ENCODE assay signal across 10 cellular contexts in the genomic region with DNA sequence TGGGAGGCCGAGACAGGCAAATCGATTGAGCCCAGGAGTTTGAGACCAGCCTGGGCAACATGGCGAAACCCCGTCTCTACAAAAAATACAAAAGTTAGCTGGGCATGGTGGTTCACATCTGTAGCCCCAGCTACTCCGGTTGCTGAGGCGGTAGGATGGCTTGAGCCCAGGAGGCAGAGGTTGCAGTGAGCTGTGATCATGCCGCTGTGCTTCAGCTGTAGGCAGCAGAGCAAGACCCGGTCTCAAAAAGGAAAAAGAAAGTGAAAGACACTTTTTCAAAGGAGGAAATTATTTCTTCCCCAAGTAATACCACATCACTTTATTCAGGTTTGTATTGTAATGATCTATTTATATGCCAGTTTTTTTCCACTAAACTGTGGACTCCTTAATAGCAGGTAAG. TPM values are rescaled to one million over a fixed set of nuclear protein-coding genes. Genes with fewer than 3 reads are reported as not detected.
DNase-seq lines count a peak whose midpoint lies in the region; ATAC-seq and TF ChIP-seq lines count a peak whose summit lies in the region.
"Had no signal": no experiment of that assay in that cellular context is flagged by ENCODE, and none has a peak within 500 bp of the region (broad histone marks: within the 10 kb centered on the region; RNA-seq: fewer than 3 reads in every experiment).

No MANE protein-coding gene starts in this region.

- no peaks in the 10 kb centered on the region for H3K36me3 Mint-ChIP-seq in activated naive CD8-positive, alpha-beta T cell
- H3K36me3 Mint-ChIP-seq in type B pancreatic cell = no peaks in the 10 kb centered on the region

- peak overlapping the region; percentile 35 for H3K4me3 ChIP-seq in GM06990 (replicated peaks; ENCODE audit: low read depth, low read length)

- peak; percentile 66 for DNase-seq in GM06990 (ENCODE audit: extremely low read depth, insufficient read length)
- DNase-seq in NAMALWA (ENCODE audit: low spot score) = peak; percentile 93
- no peak for DNase-seq in type B pancreatic cell (ENCODE audit: extremely low spot score, unreplicated experiment)
- no peak for DNase-seq in HK-2 (ENCODE audit: unreplicated experiment)
- DNase-seq in NCI-H446 treated with DMSO at 0.1 percent for 48 hours (lab: John Stamatoyannopoulos, UW) = no peak
- DNase-seq in NCI-H2107 (lab: John Stamatoyannopoulos, UW) = no peak

- no peaks in the 10 kb centered on the region for H3K27me3 ChIP-seq in GM06990 (replicated peaks; ENCODE audit: control insufficient read depth, insufficient read depth, low read length)
- H3K27me3 ChIP-seq: neutrophil had no signal

- H3K27ac Mint-ChIP-seq in activated naive CD8-positive, alpha-beta T cell = peak overlapping the region; percentile 75
- no peak overlapping the region for H3K27ac Mint-ChIP-seq in type B pancreatic cell

- TF ChIP-seq CTCF in GM06990 (IDR thresholded peaks at IDR 0.05; ENCODE audit: insufficient read depth, low read length, poor library complexity, severe bottlenecking) (no peak), type B pancreatic cell (conservative IDR thresholded peaks at IDR 0.05) (no peak)

- H3K9me3 Mint-ChIP-seq in activated naive CD8-positive, alpha-beta T cell (ENCODE audit: low read depth) = peaks cover 3% of the 10 kb centered on the region
- H3K9me3 Mint-ChIP-seq in type B pancreatic cell = peaks cover 8% of the 10 kb centered on the region

- no peaks in the 10 kb centered on the region for H3K36me3 ChIP-seq in GM06990 (ENCODE audit: control insufficient read depth, insufficient read depth, low read length)
- H3K36me3 ChIP-seq: neutrophil had no signal

- peaks cover 23% of the 10 kb centered on the region for H3K4me1 Mint-ChIP-seq in activated naive CD8-positive, alpha-beta T cell (ENCODE audit: low read depth)
- H3K4me1 Mint-ChIP-seq in type B pancreatic cell (ENCODE audit: unreplicated experiment) = no peaks in the 10 kb centered on the region

- H3K27me3 Mint-ChIP-seq in activated naive CD8-positive, alpha-beta T cell = no peaks in the 10 kb centered on the region
- H3K27me3 Mint-ChIP-seq in type B pancreatic cell = no peaks in the 10 kb centered on the region

- peak overlapping the region; percentile 77 for H3K4me3 Mint-ChIP-seq in activated naive CD8-positive, alpha-beta T cell
- no peak overlapping the region for H3K4me3 Mint-ChIP-seq in type B pancreatic cell

- ATAC-seq in GM21737 (IDR thresholded peaks at IDR 0.05; ENCODE audit: unreplicated experiment) = peak; percentile 84

RNA-seq across cellular contexts. Expression of a gene that starts 35.7 kb away (rescaled TPM):
- 4.6 and 5.1 TPM in 2 replicates for total RNA-seq in type B pancreatic cell (ENCODE audit: low replicate concordance)

RNA-seq across cellular contexts. Expression of a gene that starts 56.8 kb away (rescaled TPM):
- 0.14 TPM in 1 of 2 replicates, not detected in the other for total RNA-seq in type B pancreatic cell (ENCODE audit: low replicate concordance)
- total RNA-seq: astrocyte had no signal

Comparison
In these comparisons a context has a peak if more than half of its experiments do, and no peak if none do; other contexts are left out.
1. DNase-seq: peak in GM06990 (single experiment) and NAMALWA (single experiment); none in type B pancreatic cell (single experiment), HK-2 (single experiment), NCI-H446 treated with DMSO at 0.1 percent for 48 hours (single experiment) and NCI-H2107 (single experiment).